Comparison of ENCODE assay signal across 34 cellular contexts in genomic region chr5:178445534-178445933, GRCh38.
"Had no signal": no experiment of that assay in that cellular context is flagged by ENCODE, and none has a peak within 500 bp of the region (broad histone marks: within the 10 kb centered on the region; RNA-seq: fewer than 3 reads in every experiment).

No MANE protein-coding gene starts in this region.

- FAIRE-seq: astrocyte, bronchial epithelial cell had no signal

- ATAC-seq: activated naive CD4-positive, alpha-beta T cell treated with anti-CD3 and anti-CD28 coated beads, Interleukin-2, amount 50 U/mL, for 72 hours; activated naive CD8-positive, alpha-beta T cell treated with anti-CD3 and anti-CD28 coated beads, Interleukin-2, amount 50 U/mL, for 24 hours; activated T-cell treated with anti-CD3 and anti-CD28 coated beads, Interleukin-2, amount 50 U/mL, for 4 hours; activated T-cell treated with anti-CD3 and anti-CD28 coated beads, Interleukin-2, amount 50 U/mL, for 72 hours; activated T-helper 17 cell treated with anti-CD3 and anti-CD28 coated beads, Interleukin-2, amount 50 U/mL, for 72 hours; body of pancreas had no signal

- H3K4me1 ChIP-seq: adrenal gland, ascending aorta, body of pancreas, breast epithelium had no signal

- DNase-seq: activated effector memory CD4-positive, alpha-beta T cell treated with anti-CD3 and anti-CD28 coated beads, Interleukin-2, amount 50 U/mL, for 16 hours; activated effector memory CD4-positive, alpha-beta T cell treated with Interleukin-2 at 50 U/mL for 16 hours; activated gamma-delta T cell; activated gamma-delta T cell treated with Interleukin-2 at 50 U/mL for 16 hours; activated naive CD4-positive, alpha-beta T cell; activated naive CD4-positive, alpha-beta T cell treated with anti-CD3 and anti-CD28 coated beads for 36 hours; activated naive CD4-positive, alpha-beta T cell treated with anti-CD3 and anti-CD28 coated beads, Interleukin-2, amount 10 ng/mL, durations not matched to agents 7 days and 5 days; activated naive CD4-positive, alpha-beta T cell treated with anti-CD3 and anti-CD28 coated beads, Interleukin-2, amount 50 U/mL, for 16 hours; activated naive CD4-positive, alpha-beta T cell treated with Interleukin-2 at 50 U/mL for 16 hours; activated naive CD8-positive, alpha-beta T cell treated with anti-CD3 and anti-CD28 coated beads for 36 hours; activated naive CD8-positive, alpha-beta T cell treated with anti-CD3 and anti-CD28 coated beads, Interleukin-2, amount 10 ng/mL, durations not matched to agents 7 days and 5 days; activated naive CD8-positive, alpha-beta T cell treated with anti-CD3 and anti-CD28 coated beads, Interleukin-2, amount 50 U/mL, for 24 hours; activated T-cell treated with anti-CD3 and anti-CD28 coated beads, Interleukin-2, amount 50 U/mL, for 1 hour; activated T-cell treated with anti-CD3 and anti-CD28 coated beads, Interleukin-2, amount 50 U/mL, for 24 hours; activated T-cell treated with anti-CD3 and anti-CD28 coated beads, Interleukin-2, amount 50 U/mL, for 4 hours; activated T-cell treated with anti-CD3 and anti-CD28 coated beads, Interleukin-2, amount 50 U/mL, for 48 hours; activated T-cell treated with anti-CD3 and anti-CD28 coated beads, Interleukin-2, amount 50 U/mL, for 72 hours; adrenal gland; amniotic stem cell; amygdala; anterior cingulate cortex; aorta; body of pancreas; brain microvascular endothelial cell; caudate nucleus; central memory CD4-positive, alpha-beta T cell; cerebellar nuclear complex had no signal

- H3K36me3 ChIP-seq: adrenal gland, ascending aorta, brain microvascular endothelial cell, breast epithelium, cardiac muscle cell had no signal

- H3K27ac ChIP-seq: adrenal gland, ascending aorta, body of pancreas, brain microvascular endothelial cell, breast epithelium, cardiac muscle cell had no signal

- H3K27me3 ChIP-seq: ascending aorta, body of pancreas, brain microvascular endothelial cell, breast epithelium, cardiac muscle cell had no signal

- H3K9me3 ChIP-seq: ascending aorta, body of pancreas, breast epithelium had no signal

- H3K4me3 ChIP-seq: adrenal gland, ascending aorta, body of pancreas, breast epithelium, cardiac muscle cell had no signal
